In the genomic region with DNA sequence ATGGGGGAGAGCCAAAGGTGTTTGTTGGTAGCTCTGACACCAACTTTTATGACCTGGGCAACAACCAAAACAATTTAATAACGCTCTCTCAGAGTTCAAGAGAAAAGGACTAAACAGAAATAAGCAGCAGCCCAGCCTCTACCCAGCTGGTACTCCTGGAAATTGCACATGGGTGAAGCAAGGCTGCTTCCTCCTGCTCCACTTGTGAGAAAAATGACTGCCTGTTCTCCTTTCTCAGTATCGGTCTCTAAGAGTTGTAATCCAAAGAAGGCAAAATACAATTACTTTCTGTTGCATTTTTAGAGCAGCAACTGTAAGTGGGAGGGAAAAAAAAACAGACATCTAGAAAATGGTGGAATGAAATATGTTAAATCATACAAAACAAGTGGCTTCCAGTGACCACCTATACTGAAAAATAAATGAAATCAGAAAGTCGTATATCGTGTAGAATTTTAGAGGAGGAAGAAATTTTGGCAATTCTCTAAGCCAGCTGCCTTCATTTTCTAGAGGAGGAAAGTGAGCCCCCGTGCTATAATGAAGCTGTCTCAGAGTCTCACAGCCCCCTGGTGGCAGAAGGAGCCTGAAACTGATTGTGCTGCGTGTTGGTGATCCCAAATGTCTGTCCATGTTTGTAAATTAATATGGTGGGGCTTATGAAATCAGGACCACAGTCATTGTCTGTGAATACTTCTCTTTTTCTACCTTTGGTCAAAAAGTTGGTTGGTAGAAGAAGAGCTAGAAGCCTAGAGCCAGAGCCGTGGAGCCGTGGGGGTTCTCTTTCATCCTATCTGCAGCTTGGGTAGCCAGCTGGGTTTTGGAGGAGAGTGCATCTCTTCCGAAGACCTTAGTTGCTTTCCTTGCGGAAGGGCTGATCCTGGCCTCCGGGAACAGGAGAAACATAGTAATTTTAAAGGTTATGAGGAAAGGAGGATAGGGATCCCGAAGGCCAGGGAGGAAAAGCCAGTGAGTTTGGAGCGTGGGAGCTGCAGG, we compare ENCODE assay signal across 8 cellular contexts.
DNase-seq lines count a peak whose midpoint lies in the region; FAIRE-seq and TF ChIP-seq lines count a peak whose summit lies in the region.

No MANE protein-coding gene starts in this region.

- H3K36me3 ChIP-seq in ascending aorta (no peaks in the 10 kb centered on the region), kidney (ENCODE audit: control insufficient read depth in 1 of 2, insufficient read depth in 2 of 2, low read length in 2 of 2) (no peaks in the 10 kb centered on the region), suprapubic skin (no peaks in the 10 kb centered on the region)

- H3K27me3 ChIP-seq in H9 (ENCODE audit: insufficient read depth, low read length), result no peaks in the 10 kb centered on the region
- H3K27me3 ChIP-seq in ascending aorta, result no peaks in the 10 kb centered on the region
- H3K27me3 ChIP-seq in suprapubic skin, result no peaks in the 10 kb centered on the region

- no peak overlapping the region for H3K14ac ChIP-seq in H9 (ENCODE audit: insufficient read depth, low read length)

- peak overlapping the region in 1 of 3 experiments; percentile 4; a peak in 2 of 7 replicates for H3K27ac Mint-ChIP-seq in H9

- H3K4me2 ChIP-seq in H9 (ENCODE audit: insufficient read depth, insufficient read length, low read length), result no peak overlapping the region

- no peak for FAIRE-seq in kidney (lab: Jason Lieb, UNC)

- no peaks in the 10 kb centered on the region for H3K79me2 ChIP-seq in H9 (ENCODE audit: insufficient read depth, low read length)

- peaks cover 6 to 9% of the 10 kb centered on the region in 2 experiments for H3K4me1 Mint-ChIP-seq in H9

- H2AK5ac ChIP-seq in H9 (ENCODE audit: insufficient read length, low read length), result no peak overlapping the region

- peak; percentile 49 for DNase-seq in activated CD4-positive, alpha-beta T cell treated with anti-CD3 and anti-CD28 coated beads for 48 hours
- DNase-seq in activated CD4-positive, alpha-beta T cell treated with anti-CD3 and anti-CD28 coated beads, Interleukin-2, amount 50 U/mL, for 1 hour, result no peak
- DNase-seq in H9, result peak; percentile 66
- peak; percentile 10 for DNase-seq in NCI-H1105 (lab: John Stamatoyannopoulos, UW)
- peak in 1 of 2 donors; percentile 77 for DNase-seq in ascending aorta (ENCODE audit: low spot score in 2 of 2)
- no peak for DNase-seq in kidney
- DNase-seq in suprapubic skin (ENCODE audit: low spot score in 2 of 2), result no peak
- no peak for DNase-seq in kidney glomerular epithelial cell (lab: John Stamatoyannopoulos, UW)

- H3K27ac ChIP-seq in H9 (ENCODE audit: insufficient read length, low read depth, low read length) (no peak overlapping the region), ascending aorta (no peak overlapping the region), kidney (ENCODE audit: low read depth in 2 of 2, low read length in 2 of 2) (no peak overlapping the region), suprapubic skin (no peak overlapping the region)

- no peak overlapping the region for H4K91ac ChIP-seq in H9 (ENCODE audit: insufficient read length, low read depth, low read length)

- H2BK120ac ChIP-seq in H9 (ENCODE audit: low read depth, low read length, poor library complexity, severe bottlenecking), result no peak overlapping the region

- H3K79me1 ChIP-seq in H9 (ENCODE audit: insufficient read depth, low read depth, low read length, poor library complexity, severe bottlenecking), result no peaks in the 10 kb centered on the region

- H2BK15ac ChIP-seq in H9 (ENCODE audit: low read depth, low read length), result no peak overlapping the region

- no peak overlapping the region for H3K9ac ChIP-seq in H9 (ENCODE audit: extremely low read depth, insufficient read length, low read length)
- H3K9ac ChIP-seq in kidney (ENCODE audit: low read length in 2 of 2), result no peak overlapping the region

- H2BK12ac ChIP-seq in H9 (ENCODE audit: insufficient read length, low read depth, low read length), result no peak overlapping the region

- no peak overlapping the region for H3K56ac ChIP-seq in H9 (ENCODE audit: insufficient read length, low read depth, low read length)

- intact Hi-C loops in ascending aorta (cut with DNase I) (loop anchor here (1.0 to 5.0 kb wide), 4 partner anchors 38 to 262 kb away; a partner anchor contains a TSS), kidney (cut with DNase I) (loop anchor here (10.0 kb wide), 1 partner anchor 260 kb away; no protein-coding TSS in a partner anchor)

- TF ChIP-seq POLR2A in suprapubic skin (IDR thresholded peaks at IDR 0.05), result no peak

- H3K27me3 Mint-ChIP-seq in H9 (ENCODE audit: low read depth), result no peaks in the 10 kb centered on the region; the same call in 1 of the 2 replicates

- peak; percentile 85 for TF ChIP-seq CTCF in H9 (conservative IDR thresholded peaks at IDR 0.05)
- peak; percentile 34 to 60 (median 52) for TF ChIP-seq CTCF in ascending aorta (IDR thresholded peaks at IDR 0.05)
- TF ChIP-seq CTCF in kidney (IDR thresholded peaks at IDR 0.05; ENCODE audit: borderline replicate concordance, extremely low read depth, insufficient read depth), result peak; percentile 64
- peak; percentile 9 to 18 for TF ChIP-seq CTCF in suprapubic skin (IDR thresholded peaks at IDR 0.05)

- no peak for TF ChIP-seq EP300 in suprapubic skin (IDR thresholded peaks at IDR 0.05)

- H2AFZ ChIP-seq in H9 (ENCODE audit: low read length), result no peak overlapping the region

- no peaks in the 10 kb centered on the region for H3K23me2 ChIP-seq in H9 (ENCODE audit: insufficient read length, low read depth, low read length, poor library complexity, severe bottlenecking)

- no peak overlapping the region for H3T11ph ChIP-seq in H9 (ENCODE audit: low read length)

- H3K4ac ChIP-seq in H9 (ENCODE audit: low read depth, low read length), result no peak overlapping the region

- no peak overlapping the region for H3K18ac ChIP-seq in H9 (ENCODE audit: insufficient read length, low read depth, low read length)

- no peak overlapping the region for H2BK20ac ChIP-seq in H9 (ENCODE audit: low read depth, low read length, poor library complexity, severe bottlenecking)

- no peak overlapping the region for H4K8ac ChIP-seq in H9 (replicated peaks; ENCODE audit: insufficient read length, low read depth, low read length)

- no peak overlapping the region for H3K4me3 Mint-ChIP-seq in H9

- no peaks in the 10 kb centered on the region for H3K4me1 ChIP-seq in H9 (ENCODE audit: insufficient read depth, low read length)
- peaks cover 0 to 16% of the 10 kb centered on the region in 2 donors for H3K4me1 ChIP-seq in ascending aorta
- H3K4me1 ChIP-seq in kidney (ENCODE audit: control insufficient read depth in 1 of 2, insufficient read depth in 1 of 2, low read depth in 1 of 2, low read length in 2 of 2), result no peaks in the 10 kb centered on the region
- no peaks in the 10 kb centered on the region for H3K4me1 ChIP-seq in suprapubic skin

- no peak overlapping the region for H2BK5ac ChIP-seq in H9 (ENCODE audit: insufficient read length, low read length)

- no peaks in the 10 kb centered on the region for H3K9me3 ChIP-seq in H9 (ENCODE audit: control insufficient read depth, low read depth, low read length)
- no peaks in the 10 kb centered on the region for H3K9me3 ChIP-seq in ascending aorta
- H3K9me3 ChIP-seq in kidney (ENCODE audit: control insufficient read depth in 1 of 2, low read length in 2 of 2), result no peaks in the 10 kb centered on the region
- no peaks in the 10 kb centered on the region for H3K9me3 ChIP-seq in suprapubic skin

- no peaks in the 10 kb centered on the region for H4K20me1 ChIP-seq in H9 (ENCODE audit: control insufficient read depth, insufficient read depth, insufficient read length)

- no peak overlapping the region for H4K5ac ChIP-seq in H9 (ENCODE audit: insufficient read length, low read depth, low read length)

- WGBS in H9 (ENCODE audit: extremely low coverage, insufficient read length, low lambda C conversion rate), result no CpG with 5 or more reads among the region's 13 CpGs
- 79% methylated on average over 13 of the region's 13 CpGs for whole genome bisulfite sequencing in suprapubic skin

- no peaks in the 10 kb centered on the region; a peak in 1 of 5 replicates for H3K9me3 Mint-ChIP-seq in H9

- H3K36me3 Mint-ChIP-seq in H9 (ENCODE audit: insufficient read depth in 1 of 3, low read depth in 3 of 3), result no peaks in the 10 kb centered on the region

- H3K4me3 ChIP-seq in ascending aorta (no peak overlapping the region), kidney (ENCODE audit: low read length in 2 of 2) (no peak overlapping the region), suprapubic skin (no peak overlapping the region)

- H3K23ac ChIP-seq in H9 (ENCODE audit: insufficient read length, low read depth, low read length), result no peak overlapping the region

Comparison
In these comparisons a context has a peak if more than half of its experiments do, and no peak if none do; other contexts are left out.
1. DNase-seq: peak in activated CD4-positive, alpha-beta T cell treated with anti-CD3 and anti-CD28 coated beads for 48 hours (single experiment), H9 (single experiment) and NCI-H1105 (single experiment); none in activated CD4-positive, alpha-beta T cell treated with anti-CD3 and anti-CD28 coated beads, Interleukin-2, amount 50 U/mL, for 1 hour (single experiment), kidney (single experiment), suprapubic skin (0 of 2) and kidney glomerular epithelial cell (single experiment).
2. CTCF ChIP-seq: peak in every context shown above with its lines; median percentile 85 in H9; 64 in kidney; 52 in ascending aorta; 14 in suprapubic skin.